Comparison of ENCODE assay signal across 10 cellular contexts in the genomic region with DNA sequence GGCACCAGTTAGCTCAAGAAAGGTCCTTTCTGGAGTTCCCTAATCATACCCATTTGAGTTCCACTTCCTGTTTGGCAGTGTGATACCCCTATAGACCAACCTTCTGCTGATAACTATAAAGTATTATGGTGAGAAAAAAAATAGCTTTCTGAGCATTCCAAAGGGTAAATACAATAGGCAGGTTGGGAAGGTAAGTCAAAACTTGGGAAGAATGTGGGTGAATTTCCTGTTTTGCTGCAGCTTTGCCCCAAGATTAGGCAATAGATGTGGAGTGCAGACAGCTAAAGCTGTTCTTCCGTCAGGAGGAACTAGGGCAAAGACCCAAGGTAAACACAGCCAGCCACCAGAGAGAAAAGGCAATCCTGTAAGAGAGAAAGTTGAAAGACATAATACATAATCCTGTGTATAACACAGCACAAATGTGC. TPM values are rescaled to one million over a fixed set of nuclear protein-coding genes. Genes with fewer than 3 reads are reported as not detected.
DNase-seq lines count a peak whose midpoint lies in the region; ATAC-seq, FAIRE-seq and TF ChIP-seq lines count a peak whose summit lies in the region.
"Had no signal": no experiment of that assay in that cellular context is flagged by ENCODE, and none has a peak within 500 bp of the region (broad histone marks: within the 10 kb centered on the region; RNA-seq: fewer than 3 reads in every experiment).

No MANE protein-coding gene starts in this region.

- no peak overlapping the region for H2AFZ ChIP-seq in H1 (ENCODE audit: low read length)

- no peak for TF ChIP-seq POLR2A in H1 (IDR thresholded peaks at IDR 0.05; ENCODE audit: control extremely low read depth in 1 of 2, low read depth in 2 of 2, low read length in 2 of 2)

- no peak overlapping the region for H2BK15ac ChIP-seq in H1 (ENCODE audit: low read length)

- peaks cover 2% of the 10 kb centered on the region in 2 experiments for H4K20me1 ChIP-seq in H1 (replicated peaks in 1 of 2; ENCODE audit: control insufficient read depth in 1 of 2, insufficient read depth in 2 of 2, low read length in 2 of 2)

- H2BK20ac ChIP-seq in H1 (ENCODE audit: low read length) = no peak overlapping the region

- H3K18ac ChIP-seq in H1 (ENCODE audit: extremely low read depth, low read length) = no peak overlapping the region

- peaks cover 21% of the 10 kb centered on the region for H3K4me1 Mint-ChIP-seq in endodermal cell
- peaks cover 22% of the 10 kb centered on the region for H3K4me1 Mint-ChIP-seq in activated naive CD8-positive, alpha-beta T cell treated with anti-CD3 and anti-CD28 coated beads, Interleukin-2, amount 50 U/mL, for 24 hours

- no peak overlapping the region for H3K4ac ChIP-seq in H1 (replicated peaks; ENCODE audit: insufficient read length, low read depth, low read length)

- no peak overlapping the region for H3K27ac Mint-ChIP-seq in endodermal cell
- no peak overlapping the region for H3K27ac Mint-ChIP-seq in activated naive CD8-positive, alpha-beta T cell treated with anti-CD3 and anti-CD28 coated beads, Interleukin-2, amount 50 U/mL, for 24 hours

- no peak for TF ChIP-seq EP300 in H1 (IDR thresholded peaks at IDR 0.05; ENCODE audit: borderline replicate concordance in 1 of 2, low read depth in 2 of 2, low read length in 2 of 2)

- H3K27me3 ChIP-seq in H1 (replicated peaks in 1 of 4; ENCODE audit: control insufficient read depth in 3 of 4, extremely low read depth in 1 of 4, insufficient read depth in 3 of 4, low read length in 3 of 4) = no peaks in the 10 kb centered on the region
- H3K27me3 ChIP-seq in neutrophil = no peaks in the 10 kb centered on the region
- no peaks in the 10 kb centered on the region for H3K27me3 ChIP-seq in endodermal cell (ENCODE audit: control insufficient read depth, insufficient read depth, low read length, poor library complexity, severe bottlenecking)

- no peak overlapping the region for H2BK12ac ChIP-seq in H1 (ENCODE audit: low read depth, low read length)

- no peaks in the 10 kb centered on the region for H3K27me3 Mint-ChIP-seq in endodermal cell (ENCODE audit: insufficient read depth)
- H3K27me3 Mint-ChIP-seq in activated naive CD8-positive, alpha-beta T cell treated with anti-CD3 and anti-CD28 coated beads, Interleukin-2, amount 50 U/mL, for 24 hours = no peaks in the 10 kb centered on the region

- peaks cover 22% of the 10 kb centered on the region for H3K36me3 Mint-ChIP-seq in endodermal cell (ENCODE audit: low read depth)
- H3K36me3 Mint-ChIP-seq in activated naive CD8-positive, alpha-beta T cell treated with anti-CD3 and anti-CD28 coated beads, Interleukin-2, amount 50 U/mL, for 24 hours (ENCODE audit: low read depth) = peaks cover 69% of the 10 kb centered on the region

- no peaks in the 10 kb centered on the region for H3K23me2 ChIP-seq in H1 (ENCODE audit: low read depth, low read length)

- H3K9me3 ChIP-seq in H1 (ENCODE audit: insufficient read depth in 2 of 2, low read depth in 1 of 2, low read length in 1 of 2) = no peaks in the 10 kb centered on the region
- H3K9me3 ChIP-seq in neutrophil = no peaks in the 10 kb centered on the region
- H3K9me3 ChIP-seq in endodermal cell (ENCODE audit: control insufficient read depth, low read length) = no peaks in the 10 kb centered on the region

- H2AK5ac ChIP-seq in H1 (ENCODE audit: low read depth, low read length) = no peak overlapping the region

- no peak overlapping the region for H3K56ac ChIP-seq in H1 (replicated peaks; ENCODE audit: insufficient read length, low read depth, low read length)

- peaks cover 0 to 75% of the 10 kb centered on the region in 2 experiments; a peak in 3 of 4 replicates for H3K79me2 ChIP-seq in H1 (ENCODE audit: control insufficient read depth in 1 of 2, insufficient read depth in 2 of 2, low read length in 2 of 2)

- DNase-seq in DMS53 treated with DMSO at 0.1 percent for 48 hours (lab: John Stamatoyannopoulos, UW; ENCODE audit: unreplicated experiment) = peak; percentile 75
- peak; percentile 54 to 64 for DNase-seq in NCI-H446 (lab: John Stamatoyannopoulos, UW)
- no peak for DNase-seq in H1 (ENCODE audit: low read depth in 1 of 2, low spot score in 2 of 2)
- no peak for DNase-seq in endodermal cell
- no peak for DNase-seq in GM19240 (ENCODE audit: insufficient read length, low spot score)
- DNase-seq in OCI-M2 (lab: John Stamatoyannopoulos, UW; ENCODE audit: unreplicated experiment) = no peak
- no peak for DNase-seq in activated naive CD8-positive, alpha-beta T cell treated with anti-CD3 and anti-CD28 coated beads, Interleukin-2, amount 50 U/mL, for 24 hours
- DNase-seq: effector CD4-positive, alpha-beta T cell had no signal

- no peak overlapping the region for H4K5ac ChIP-seq in H1 (ENCODE audit: insufficient read length, low read depth, low read length)

- 85% methylated on average over 1 of the region's 1 CpG; no CpG with 5 or more reads in 1 of the 2 experiments for WGBS in H1 (ENCODE audit: extremely low coverage in 1 of 2, insufficient coverage in 1 of 2, insufficient read length in 1 of 2, insufficient replicate concordance in 2 of 2, low coverage in 1 of 2, low lambda C conversion rate in 2 of 2, missing lambda C conversion rate in 1 of 2), 2 experiments
- WGBS in endodermal cell (ENCODE audit: insufficient coverage in 1 of 2, insufficient read length in 1 of 2), 2 experiments = 78% methylated on average over 1 of the region's 1 CpG; no CpG with 5 or more reads in 1 of the 2 experiments

- H3K4me1 ChIP-seq in H1 (replicated peaks in 1 of 4; ENCODE audit: control insufficient read depth in 3 of 4, insufficient read depth in 4 of 4, low read length in 3 of 4) (peaks cover 0 to 3% (median under 1%) of the 10 kb centered on the region in 4 experiments; a peak in 4 of 7 replicates), neutrophil (ENCODE audit: control insufficient read depth in 1 of 2, insufficient read depth in 1 of 2, low read depth in 1 of 2, low read length in 1 of 2) (peaks cover 6 to 14% of the 10 kb centered on the region in 2 experiments), endodermal cell (ENCODE audit: control insufficient read depth, insufficient read depth, low read length) (no peaks in the 10 kb centered on the region)

- H2BK5ac ChIP-seq in H1 (ENCODE audit: low read depth, low read length) = no peak overlapping the region

- no peak for TF ChIP-seq RAD21 in H1 (IDR thresholded peaks at IDR 0.05 in 1 of 2, conservative IDR thresholded peaks at IDR 0.05 in 1 of 2; ENCODE audit: low read depth in 2 of 2, low read length in 2 of 2)

- no peak overlapping the region for H2BK120ac ChIP-seq in H1 (replicated peaks; ENCODE audit: low read depth, low read length)

- H3K9me3 Mint-ChIP-seq in endodermal cell = no peaks in the 10 kb centered on the region
- H3K9me3 Mint-ChIP-seq in activated naive CD8-positive, alpha-beta T cell treated with anti-CD3 and anti-CD28 coated beads, Interleukin-2, amount 50 U/mL, for 24 hours = peaks cover 14% of the 10 kb centered on the region

- H4K8ac ChIP-seq in H1 (ENCODE audit: extremely low read depth, insufficient read depth, low read length) = no peak overlapping the region

- CTCF ChIA-PET in H1 (lab: Charles Lee; ENCODE audit: partially characterized antibody) = interaction anchor here (1.2 kb wide), 1 partner anchor 1096 kb away, joined by 3 read pairs; no protein-coding TSS in a partner anchor

- H3K4me3 Mint-ChIP-seq in endodermal cell = no peak overlapping the region
- no peak overlapping the region for H3K4me3 Mint-ChIP-seq in activated naive CD8-positive, alpha-beta T cell treated with anti-CD3 and anti-CD28 coated beads, Interleukin-2, amount 50 U/mL, for 24 hours

- H3K27ac ChIP-seq in H1 (ENCODE audit: low read depth, low read length) (no peak overlapping the region), neutrophil (peak overlapping the region; percentile 64), endodermal cell (ENCODE audit: low read depth, low read length) (no peak overlapping the region)

- no peak overlapping the region for H3K23ac ChIP-seq in H1 (ENCODE audit: insufficient read length)

- FAIRE-seq in H1 (lab: Jason Lieb, UNC) = no peak

- no peak for ATAC-seq in activated naive CD8-positive, alpha-beta T cell treated with anti-CD3 and anti-CD28 coated beads, Interleukin-2, amount 50 U/mL, for 24 hours

- POLR2A ChIA-PET in H1 (lab: Charles Lee; ENCODE audit: partially characterized antibody) = no interaction called here

- TF ChIP-seq CTCF in H1 (IDR thresholded peaks at IDR 0.05; ENCODE audit: control extremely low read depth in 1 of 3, insufficient read depth in 1 of 3, low read depth in 1 of 3, low read length in 3 of 3) (no peak), neutrophil (IDR thresholded peaks at IDR 0.05) (no peak), endodermal cell (conservative IDR thresholded peaks at IDR 0.05) (no peak)

- H3K14ac ChIP-seq in H1 (ENCODE audit: insufficient read length) = no peak overlapping the region

- H3K36me3 ChIP-seq in H1 (ENCODE audit: control insufficient read depth in 2 of 4, insufficient read depth in 4 of 4, low read length in 3 of 4) = no peaks in the 10 kb centered on the region; a peak in 1 of 8 replicates
- peaks cover 6% of the 10 kb centered on the region for H3K36me3 ChIP-seq in neutrophil
- H3K36me3 ChIP-seq in endodermal cell (ENCODE audit: control insufficient read depth, insufficient read depth, low read length) = peaks cover 35% of the 10 kb centered on the region

- H3K4me2 ChIP-seq in H1 (ENCODE audit: insufficient read depth in 1 of 2, low read depth in 2 of 2, low read length in 2 of 2) = no peak overlapping the region

- H3K79me1 ChIP-seq in H1 (ENCODE audit: low read depth, low read length) = peaks cover 4% of the 10 kb centered on the region; the same call in 1 of the 2 replicates

- no peak overlapping the region for H4K91ac ChIP-seq in H1 (replicated peaks; ENCODE audit: insufficient read length, low read length)

- H3K9ac ChIP-seq in H1 (replicated peaks in 1 of 4; ENCODE audit: extremely low read depth in 1 of 4, low read depth in 3 of 4, low read length in 3 of 4) (no peak overlapping the region), endodermal cell (ENCODE audit: extremely low read depth, low read length, poor library complexity, severe bottlenecking) (no peak overlapping the region)

- no peak overlapping the region for H3K4me3 ChIP-seq in H1 (ENCODE audit: extremely low read depth in 1 of 4, insufficient read depth in 2 of 4, low read depth in 3 of 4, low read length in 4 of 4)
- no peak overlapping the region for H3K4me3 ChIP-seq in neutrophil (ENCODE audit: low read depth in 1 of 2, low read length in 1 of 2)
- H3K4me3 ChIP-seq in endodermal cell (ENCODE audit: low read length) = no peak overlapping the region

RNA-seq across cellular contexts. Expression of a gene that starts 49.9 kb away (rescaled TPM):
- total RNA-seq in H1 (2021; fragmentation: NEBNext Ultra II Directional; extraction: Animal tissue kit (Norgen Biotek cat#: 25700)) = not detected in 2 replicates
- not detected in 2 replicates for polyA plus RNA-seq in H1 (2011; rRNA removed)
- not detected for polyA plus RNA-seq in H1 (2011; cell fraction: cytosol; rRNA removed)
- not detected for polyA plus RNA-seq in H1 (2011; cell fraction: nucleus; rRNA removed)
- polyA plus RNA-seq in H1 (2012, experiment 1 of 2) = not detected in 4 replicates
- polyA plus RNA-seq in H1 (2012, experiment 2 of 2) = not detected
- polyA plus RNA-seq in H1 (2013, experiment 1 of 2) = not detected
- polyA plus RNA-seq in H1 (2013, experiment 2 of 2) = not detected
- polyA minus RNA-seq in H1 (2011; rRNA and poly(A)+ RNA removed) = not detected in 2 replicates
- polyA minus RNA-seq in H1 (2011; cell fraction: cytosol; rRNA and poly(A)+ RNA removed) = not detected
- not detected for polyA minus RNA-seq in H1 (2011; cell fraction: nucleus; rRNA and poly(A)+ RNA removed)
- 1 to 10 TPM in 1 of 2 donors, not detected in 1; 1.9 TPM for total RNA-seq in endodermal cell
- 1.1 TPM for polyA plus RNA-seq in endodermal cell (2013, experiment 1 of 2)
- 0.95 TPM for polyA plus RNA-seq in endodermal cell (2013, experiment 2 of 2)
- total RNA-seq: skeletal muscle tissue had no signal

Comparison
In these comparisons a context has a peak if more than half of its experiments do, and no peak if none do; other contexts are left out.
1. DNase-seq: peak in DMS53 treated with DMSO at 0.1 percent for 48 hours (single experiment) and NCI-H446 (2 of 2); none in H1 (0 of 2), endodermal cell (single experiment), GM19240 (single experiment), OCI-M2 (single experiment) and activated naive CD8-positive, alpha-beta T cell treated with anti-CD3 and anti-CD28 coated beads, Interleukin-2, amount 50 U/mL, for 24 hours (single experiment).